In genomic region chr12:89832336-89832735, GRCh38 we compare ENCODE assay signal across 1 cellular context.
TF ChIP-seq lines count a peak whose summit lies in the region.

No MANE protein-coding gene starts in this region.

TF ChIP-seq in IMR-90, 13 proteins besides CTCF, POLR2A, EP300 and RAD21 (continued from another document):
- TF ChIP-seq USF2 (IDR thresholded peaks at IDR 0.05; ENCODE audit: low read depth, low read length) (no peak), FOS (IDR thresholded peaks at IDR 0.05; ENCODE audit: low read depth, low read length) (no peak), NFE2L2 (IDR thresholded peaks at IDR 0.05; ENCODE audit: low read depth, low read length) (no peak)
